26 cellular contexts compared by ENCODE assay signal in the genomic region with DNA sequence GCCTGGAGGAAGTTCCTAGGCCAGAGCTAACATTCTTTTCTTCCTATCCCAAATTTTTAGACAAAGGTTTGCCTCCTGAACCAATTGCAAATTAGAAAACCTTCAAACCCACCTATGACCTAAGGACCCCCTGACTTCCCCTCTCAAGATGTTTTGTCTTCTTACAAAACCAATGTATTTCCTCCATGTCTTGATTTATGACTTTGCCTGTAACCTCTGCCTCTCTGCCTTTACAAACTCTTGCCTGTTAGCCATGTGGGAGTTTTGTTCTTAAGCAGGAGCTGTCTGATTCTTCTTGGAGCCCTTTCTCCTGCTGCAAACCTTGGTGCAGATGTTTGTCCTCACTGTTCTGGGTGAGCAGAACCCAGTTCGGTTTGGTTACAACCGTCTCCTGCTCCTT.
DNase-seq lines count a peak whose midpoint lies in the region; ATAC-seq, FAIRE-seq and TF ChIP-seq lines count a peak whose summit lies in the region.
"Had no signal": no experiment of that assay in that cellular context is flagged by ENCODE, and none has a peak within 500 bp of the region (broad histone marks: within the 10 kb centered on the region; RNA-seq: fewer than 3 reads in every experiment).

No MANE protein-coding gene starts in this region.

- no peaks in the 10 kb centered on the region for H3K27me3 Mint-ChIP-seq in activated T-cell treated with anti-CD3 and anti-CD28 coated beads, Interleukin-2, amount 50 U/mL, for 72 hours (ENCODE audit: low read depth)

- no peak for ATAC-seq in HepG2
- ATAC-seq in activated T-cell treated with anti-CD3 and anti-CD28 coated beads, Interleukin-2, amount 50 U/mL, for 72 hours (replicated peaks in 1 of 2): no peak
- ATAC-seq: GM12878, Panc1 had no signal

- H3K4me3 ChIP-seq in liver (ENCODE audit: low read depth in 1 of 3, low read length in 3 of 3): no peak overlapping the region
- H3K4me3 ChIP-seq in HepG2 (replicated peaks in 1 of 3; ENCODE audit: insufficient read depth in 1 of 3, low read depth in 2 of 3, low read length in 3 of 3): no peak overlapping the region
- no peak overlapping the region for H3K4me3 ChIP-seq in parathyroid adenoma (ENCODE audit: low read depth, low read length)
- H3K4me3 ChIP-seq: GM12878, GM23248, HAP-1 had no signal

- no peak overlapping the region for H3K4me2 ChIP-seq in HepG2 (ENCODE audit: low read depth, low read length)
- no peak overlapping the region for H3K4me2 ChIP-seq in parathyroid adenoma (ENCODE audit: low read length)

- no peaks in the 10 kb centered on the region for H3K4me1 ChIP-seq in liver (ENCODE audit: control insufficient read depth in 4 of 4, insufficient read depth in 4 of 4, low read length in 3 of 4)
- H3K4me1 ChIP-seq in HepG2 (ENCODE audit: insufficient read depth, low read length): no peaks in the 10 kb centered on the region
- H3K4me1 ChIP-seq in parathyroid adenoma: peaks cover 24% of the 10 kb centered on the region
- H3K4me1 ChIP-seq: HAP-1 had no signal

- H3K36me3 ChIP-seq in liver (ENCODE audit: control insufficient read depth in 4 of 4, insufficient read depth in 3 of 4, low read depth in 1 of 4, low read length in 3 of 4) (no peaks in the 10 kb centered on the region), HepG2 (replicated peaks in 1 of 2; ENCODE audit: control insufficient read depth in 1 of 2, insufficient read depth in 2 of 2, low read length in 2 of 2) (no peaks in the 10 kb centered on the region), parathyroid adenoma (ENCODE audit: control insufficient read depth, insufficient read depth, low read length) (no peaks in the 10 kb centered on the region)
- H3K36me3 ChIP-seq: HAP-1 had no signal

- no peaks in the 10 kb centered on the region for H3K36me3 Mint-ChIP-seq in activated T-cell treated with anti-CD3 and anti-CD28 coated beads, Interleukin-2, amount 50 U/mL, for 72 hours (ENCODE audit: insufficient read depth in 2 of 2)
- H3K36me3 Mint-ChIP-seq: CD4-positive, CD25-positive, alpha-beta regulatory T cell had no signal

- H2AFZ ChIP-seq in HepG2 (ENCODE audit: low read length) (no peak overlapping the region), parathyroid adenoma (no peak overlapping the region)
- H2AFZ ChIP-seq: GM23248 had no signal

- H3K4me3 Mint-ChIP-seq in activated T-cell treated with anti-CD3 and anti-CD28 coated beads, Interleukin-2, amount 50 U/mL, for 72 hours: no peak overlapping the region
- H3K4me3 Mint-ChIP-seq: CD4-positive, CD25-positive, alpha-beta regulatory T cell; HFFc6 had no signal

- TF ChIP-seq POLR2A in HepG2 (IDR thresholded peaks at IDR 0.05; ENCODE audit: insufficient read depth in 1 of 2, low read depth in 2 of 2, low read length in 2 of 2): no peak

- no peak overlapping the region for H3K27ac Mint-ChIP-seq in activated T-cell treated with anti-CD3 and anti-CD28 coated beads, Interleukin-2, amount 50 U/mL, for 72 hours
- H3K27ac Mint-ChIP-seq: CD4-positive, CD25-positive, alpha-beta regulatory T cell; HFFc6 had no signal

- intact Hi-C loops in HepG2 (cut with micrococcal nuclease; ENCODE audit: unreplicated experiment): no loop called here

- no peaks in the 10 kb centered on the region for H3K4me1 Mint-ChIP-seq in activated T-cell treated with anti-CD3 and anti-CD28 coated beads, Interleukin-2, amount 50 U/mL, for 72 hours (ENCODE audit: low read depth)
- H3K4me1 Mint-ChIP-seq: CD4-positive, CD25-positive, alpha-beta regulatory T cell had no signal

- 86% methylated on average over 2 of the region's 2 CpGs for WGBS in liver
- WGBS in HepG2 (ENCODE audit: low lambda C conversion rate): 37% methylated on average over 2 of the region's 2 CpGs

- H3K79me2 ChIP-seq in HepG2 (ENCODE audit: insufficient read depth, low read length): no peaks in the 10 kb centered on the region
- peaks cover 36% of the 10 kb centered on the region for H3K79me2 ChIP-seq in parathyroid adenoma

- DNase-seq in HepG2 (ENCODE audit: low spot score): no peak
- DNase-seq in glomerular endothelial cell (ENCODE audit: extremely low read depth, low read depth, low spot score): peak; percentile 34
- no peak for DNase-seq in ecto neural progenitor cell (ENCODE audit: low spot score)
- DNase-seq in NCI-H146 (lab: John Stamatoyannopoulos, UW): no peak
- DNase-seq in activated T-cell treated with anti-CD3 and anti-CD28 coated beads, Interleukin-2, amount 50 U/mL, for 72 hours: no peak
- DNase-seq: 8988T; ACHN; CD4-positive, CD25-positive, alpha-beta regulatory T cell; COR-L47; DMS53; GM23248; HFFc6; KBM-7; MM.1S; NCI-H1694; NCI-H2029 treated with DMSO at 0.1 percent for 48 hours; NCI-H446 treated with DMSO at 0.1 percent for 48 hours; NCI-H526; SHP77 treated with DMSO at 0.1 percent for 48 hours had no signal

- in situ Hi-C loops in HepG2 (cut with HindIII; ENCODE audit: extremely low pct_ligation_motif_present, low pct_unique_long_range_greater_than_20kb): no loop called here

- TF ChIP-seq CTCF in liver (IDR thresholded peaks at IDR 0.05; ENCODE audit: low read depth, low read length, missing input control) (no peak), HepG2 (CRISPR knock-in tag; IDR thresholded peaks at IDR 0.05) (no peak), parathyroid adenoma (IDR thresholded peaks at IDR 0.05) (no peak)

- CTCF ChIA-PET in HepG2 (lab: Yijun Ruan, JAX; ENCODE audit: low intra/inter-chr PET ratio, low total read pairs): no interaction called here

- no peaks in the 10 kb centered on the region for H3K27me3 ChIP-seq in liver (ENCODE audit: control insufficient read depth in 4 of 4, insufficient read depth in 4 of 4, low read length in 3 of 4)
- no peaks in the 10 kb centered on the region for H3K27me3 ChIP-seq in HepG2 (ENCODE audit: control insufficient read depth in 1 of 2, insufficient read depth in 2 of 2, low read length in 2 of 2)
- H3K27me3 ChIP-seq in parathyroid adenoma (ENCODE audit: control insufficient read depth, insufficient read depth, low read length): no peaks in the 10 kb centered on the region

- FAIRE-seq in HepG2 (lab: Jason Lieb, UNC): no peak
- FAIRE-seq: G401.6, GM12878, HTR-8/SVneo had no signal

- TF ChIP-seq RAD21 in liver (IDR thresholded peaks at IDR 0.05): no peak
- no peak for TF ChIP-seq RAD21 in HepG2 (CRISPR knock-in tag; IDR thresholded peaks at IDR 0.05)

- H3K9ac ChIP-seq in liver (ENCODE audit: low read depth in 1 of 2, low read length in 2 of 2) (no peak overlapping the region), HepG2 (ENCODE audit: insufficient read depth, low read depth, low read length) (no peak overlapping the region), parathyroid adenoma (no peak overlapping the region)
- H3K9ac ChIP-seq: GM23248 had no signal

- BruUV-seq in HepG2 (replicated peaks; lab: Mats Ljungman, UMichigan): no TSS peak

- H3K27ac ChIP-seq in liver (ENCODE audit: low read depth in 1 of 2, low read length in 2 of 2) (no peak overlapping the region), HepG2 (ENCODE audit: extremely low read length, insufficient read depth, low read length) (no peak overlapping the region), parathyroid adenoma (peak overlapping the region; percentile 39)
- H3K27ac ChIP-seq: GM23248 had no signal

- TF ChIP-seq EP300 in HepG2 (IDR thresholded peaks at IDR 0.05; ENCODE audit: low read depth in 2 of 2, low read length in 2 of 2): no peak
- TF ChIP-seq EP300 in HepG2 (CRISPR knock-in tag; IDR thresholded peaks at IDR 0.05; ENCODE audit: borderline replicate concordance): no peak

- H3K9me3 ChIP-seq in liver (ENCODE audit: control insufficient read depth in 4 of 4, low read length in 3 of 4) (no peaks in the 10 kb centered on the region), HepG2 (ENCODE audit: low read length) (peaks cover 60% of the 10 kb centered on the region), parathyroid adenoma (ENCODE audit: control insufficient read depth, low read length) (no peaks in the 10 kb centered on the region)
- H3K9me3 ChIP-seq: HAP-1 had no signal

- peaks cover 2 to 4% of the 10 kb centered on the region in 2 donors for H3K9me3 Mint-ChIP-seq in activated T-cell treated with anti-CD3 and anti-CD28 coated beads, Interleukin-2, amount 50 U/mL, for 72 hours
- H3K9me3 Mint-ChIP-seq: HFFc6 had no signal

- no peaks in the 10 kb centered on the region for H4K20me1 ChIP-seq in HepG2 (ENCODE audit: insufficient read depth, low read length)

- POLR2A ChIA-PET in HepG2 (lab: Yijun Ruan, JAX): no interaction called here

TF ChIP-seq in liver, 16 proteins besides CTCF, POLR2A, EP300 and RAD21:
- TF ChIP-seq HNF4G (IDR thresholded peaks at IDR 0.05) (no peak), NR2F2 (IDR thresholded peaks at IDR 0.05) (peak; percentile 14), EGR1 (IDR thresholded peaks at IDR 0.05; ENCODE audit: low read depth in 2 of 2) (no peak), JUND (IDR thresholded peaks at IDR 0.05) (no peak), YY1 (IDR thresholded peaks at IDR 0.05) (no peak)
- TF ChIP-seq, protein P1, sequence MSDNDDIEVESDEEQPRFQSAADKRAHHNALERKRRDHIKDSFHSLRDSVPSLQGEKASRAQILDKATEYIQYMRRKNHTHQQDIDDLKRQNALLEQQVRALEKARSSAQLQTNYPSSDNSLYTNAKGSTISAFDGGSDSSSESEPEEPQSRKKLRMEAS (IDR thresholded peaks at IDR 0.05): no peak

TF ChIP-seq in HepG2, 621 proteins besides CTCF, POLR2A, EP300 and RAD21 (continues in another document):
- TF ChIP-seq, protein P2, sequence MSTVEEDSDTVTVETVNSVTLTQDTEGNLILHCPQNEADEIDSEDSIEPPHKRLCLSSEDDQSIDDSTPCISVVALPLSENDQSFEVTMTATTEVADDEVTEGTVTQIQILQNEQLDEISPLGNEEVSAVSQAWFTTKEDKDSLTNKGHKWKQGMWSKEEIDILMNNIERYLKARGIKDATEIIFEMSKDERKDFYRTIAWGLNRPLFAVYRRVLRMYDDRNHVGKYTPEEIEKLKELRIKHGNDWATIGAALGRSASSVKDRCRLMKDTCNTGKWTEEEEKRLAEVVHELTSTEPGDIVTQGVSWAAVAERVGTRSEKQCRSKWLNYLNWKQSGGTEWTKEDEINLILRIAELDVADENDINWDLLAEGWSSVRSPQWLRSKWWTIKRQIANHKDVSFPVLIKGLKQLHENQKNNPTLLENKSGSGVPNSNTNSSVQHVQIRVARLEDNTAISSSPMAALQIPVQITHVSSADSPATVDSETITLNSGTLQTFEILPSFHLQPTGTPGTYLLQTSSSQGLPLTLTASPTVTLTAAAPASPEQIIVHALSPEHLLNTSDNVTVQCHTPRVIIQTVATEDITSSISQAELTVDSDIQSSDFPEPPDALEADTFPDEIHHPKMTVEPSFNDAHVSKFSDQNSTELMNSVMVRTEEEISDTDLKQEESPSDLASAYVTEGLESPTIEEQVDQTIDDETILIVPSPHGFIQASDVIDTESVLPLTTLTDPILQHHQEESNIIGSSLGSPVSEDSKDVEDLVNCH (CRISPR knock-in tag; IDR thresholded peaks at IDR 0.05): no peak
- TF ChIP-seq, protein P3, sequence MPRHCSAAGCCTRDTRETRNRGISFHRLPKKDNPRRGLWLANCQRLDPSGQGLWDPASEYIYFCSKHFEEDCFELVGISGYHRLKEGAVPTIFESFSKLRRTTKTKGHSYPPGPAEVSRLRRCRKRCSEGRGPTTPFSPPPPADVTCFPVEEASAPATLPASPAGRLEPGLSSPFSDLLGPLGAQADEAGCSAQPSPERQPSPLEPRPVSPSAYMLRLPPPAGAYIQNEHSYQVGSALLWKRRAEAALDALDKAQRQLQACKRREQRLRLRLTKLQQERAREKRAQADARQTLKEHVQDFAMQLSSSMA (CRISPR knock-in tag; IDR thresholded peaks at IDR 0.05): no peak
- TF ChIP-seq PCBP1 (IDR thresholded peaks at IDR 0.05; ENCODE audit: borderline replicate concordance, low read depth, low read length): no peak
